16 cellular contexts compared by ENCODE assay signal in genomic region chr12:41286426-41286825, GRCh38.
DNase-seq lines count a peak whose midpoint lies in the region; ATAC-seq and TF ChIP-seq lines count a peak whose summit lies in the region.
"Had no signal": no experiment of that assay in that cellular context is flagged by ENCODE, and none has a peak within 500 bp of the region (broad histone marks: within the 10 kb centered on the region; RNA-seq: fewer than 3 reads in every experiment).

No MANE protein-coding gene starts in this region.

- H3K4me2 ChIP-seq in Karpas-422 (ENCODE audit: low read depth, low read length, poor library complexity, severe bottlenecking) (peak overlapping the region; percentile 39), neuronal stem cell (ENCODE audit: insufficient read depth, low read length, poor library complexity, severe bottlenecking) (no peak overlapping the region)

- H3K79me1 ChIP-seq in neuronal stem cell (ENCODE audit: low read depth, low read length) = no peaks in the 10 kb centered on the region

- no peak overlapping the region for H4K91ac ChIP-seq in neuronal stem cell (ENCODE audit: low read depth, low read length, poor library complexity)

- H3K79me2 ChIP-seq in Karpas-422 (ENCODE audit: low read length) = no peaks in the 10 kb centered on the region

- H3K27ac ChIP-seq in Karpas-422 (ENCODE audit: low read length) (no peak overlapping the region), neuronal stem cell (replicated peaks; ENCODE audit: low read length) (no peak overlapping the region), WERI-Rb-1 (no peak overlapping the region)
- H3K27ac ChIP-seq: esophagus squamous epithelium, heart right ventricle, vagina, VCaP had no signal

- no peak overlapping the region for H3K23ac ChIP-seq in neuronal stem cell (ENCODE audit: low read depth, low read length, poor library complexity)

- no peak overlapping the region for H2BK5ac ChIP-seq in neuronal stem cell (ENCODE audit: low read length)

- no peak for ATAC-seq in HG03159 (IDR thresholded peaks at IDR 0.05; ENCODE audit: unreplicated experiment)
- ATAC-seq: heart right ventricle, K562 had no signal

- no peak for TF ChIP-seq CTCF in WERI-Rb-1 (IDR thresholded peaks at IDR 0.05; ENCODE audit: low read depth, low read length)

- H3K9me3 ChIP-seq in Karpas-422 (ENCODE audit: low read length) (no peaks in the 10 kb centered on the region), neuronal stem cell (replicated peaks in 1 of 2; ENCODE audit: control insufficient read depth in 2 of 2, insufficient read depth in 1 of 2, low read depth in 1 of 2, low read length in 2 of 2) (peaks cover 0 to 6% of the 10 kb centered on the region in 2 donors), WERI-Rb-1 (ENCODE audit: severe bottlenecking) (peaks cover 2% of the 10 kb centered on the region)
- H3K9me3 ChIP-seq: esophagus squamous epithelium, heart right ventricle, vagina had no signal

- no peaks in the 10 kb centered on the region for H3K36me3 ChIP-seq in Karpas-422 (ENCODE audit: insufficient read depth, low read length)
- no peaks in the 10 kb centered on the region for H3K36me3 ChIP-seq in neuronal stem cell (replicated peaks in 1 of 2; ENCODE audit: control insufficient read depth in 2 of 2, insufficient read depth in 2 of 2, low read length in 2 of 2)
- no peaks in the 10 kb centered on the region for H3K36me3 ChIP-seq in WERI-Rb-1
- H3K36me3 ChIP-seq: esophagus squamous epithelium, heart right ventricle, vagina had no signal

- H2BK12ac ChIP-seq in neuronal stem cell (ENCODE audit: low read length) = no peak overlapping the region

- H4K8ac ChIP-seq in neuronal stem cell (ENCODE audit: low read depth, low read length) = no peak overlapping the region

- peaks cover 20% of the 10 kb centered on the region for H3K4me1 ChIP-seq in Karpas-422 (ENCODE audit: low read length)
- H3K4me1 ChIP-seq in neuronal stem cell (ENCODE audit: control insufficient read depth in 2 of 2, insufficient read depth in 1 of 2, low read depth in 1 of 2, low read length in 2 of 2) = peaks cover 2 to 7% of the 10 kb centered on the region in 2 donors
- H3K4me1 ChIP-seq: esophagus squamous epithelium, heart right ventricle, vagina had no signal

- H3K27me3 ChIP-seq in Karpas-422 (ENCODE audit: low read length) (no peaks in the 10 kb centered on the region), neuronal stem cell (ENCODE audit: control insufficient read depth in 3 of 3, insufficient read depth in 3 of 3, low read depth in 1 of 3, low read length in 3 of 3) (no peaks in the 10 kb centered on the region), WERI-Rb-1 (ENCODE audit: insufficient read depth, low read depth, severe bottlenecking) (no peaks in the 10 kb centered on the region)
- H3K27me3 ChIP-seq: esophagus squamous epithelium, heart right ventricle, vagina had no signal

- H4K20me1 ChIP-seq in Karpas-422 (ENCODE audit: insufficient read depth, low read depth, low read length) = no peaks in the 10 kb centered on the region

- H3K14ac ChIP-seq in neuronal stem cell (ENCODE audit: low read length) = no peak overlapping the region

- H3K4me3 ChIP-seq in Karpas-422 (ENCODE audit: low read length) (no peak overlapping the region), neuronal stem cell (ENCODE audit: low read length in 2 of 2) (no peak overlapping the region), WERI-Rb-1 (ENCODE audit: low read depth, low read length) (no peak overlapping the region)
- H3K4me3 ChIP-seq: esophagus squamous epithelium, heart right ventricle, K562, vagina had no signal

- no peak overlapping the region for H2BK15ac ChIP-seq in neuronal stem cell (ENCODE audit: low read length)

- DNase-seq in Karpas-422 = no peak
- DNase-seq in NCI-H2081 treated with DMSO at 0.1 percent for 48 hours (lab: John Stamatoyannopoulos, UW) = peak; percentile 20
- DNase-seq in amniotic epithelial cell (ENCODE audit: low read depth) = peak; percentile 9
- no peak for DNase-seq in neuronal stem cell (ENCODE audit: low spot score)
- DNase-seq in NCI-H1048 (lab: John Stamatoyannopoulos, UW) = no peak
- no peak for DNase-seq in WERI-Rb-1
- DNase-seq: activated gamma-delta T cell, esophagus squamous epithelium, HCEC 1CT, heart right ventricle, NCI-H2171, SW 1271 had no signal

- H3K4ac ChIP-seq in neuronal stem cell (ENCODE audit: low read length) = no peak overlapping the region

- H3K18ac ChIP-seq in neuronal stem cell (ENCODE audit: low read length) = no peak overlapping the region

- no peak overlapping the region for H3K9ac ChIP-seq in Karpas-422 (ENCODE audit: low read length)
- no peak overlapping the region for H3K9ac ChIP-seq in neuronal stem cell (ENCODE audit: low read depth, low read length, poor library complexity)

- H3K9me2 ChIP-seq in Karpas-422 (replicated peaks; ENCODE audit: insufficient read depth, low read length) = no peaks in the 10 kb centered on the region

- no peak overlapping the region for H2AK5ac ChIP-seq in neuronal stem cell (ENCODE audit: low read depth, low read length)

- H2AFZ ChIP-seq in Karpas-422 (ENCODE audit: low read length) = peak overlapping the region; percentile 46; the same call in 1 of the 2 replicates
- H2AFZ ChIP-seq in neuronal stem cell (ENCODE audit: low read length) = peak overlapping the region; percentile 10

- H2BK120ac ChIP-seq in neuronal stem cell (ENCODE audit: low read depth, low read length) = no peak overlapping the region

- no CpG with 5 or more reads among the region's 1 CpG for WGBS in neuronal stem cell (ENCODE audit: extremely low coverage in 2 of 2, insufficient read length in 2 of 2, insufficient replicate concordance in 1 of 2), 2 donors

Comparison
In these comparisons a context has a peak if more than half of its experiments do, and no peak if none do; other contexts are left out.
1. DNase-seq: peak in NCI-H2081 treated with DMSO at 0.1 percent for 48 hours (single experiment) and amniotic epithelial cell (single experiment); none in Karpas-422 (single experiment), neuronal stem cell (single experiment), NCI-H1048 (single experiment) and WERI-Rb-1 (single experiment).